28 cellular contexts compared by ENCODE assay signal in genomic region chrX:149312936-149313432, GRCh38.
DNase-seq lines count a peak whose midpoint lies in the region; ATAC-seq and TF ChIP-seq lines count a peak whose summit lies in the region.
"Had no signal": no experiment of that assay in that cellular context is flagged by ENCODE, and none has a peak within 500 bp of the region (broad histone marks: within the 10 kb centered on the region; RNA-seq: fewer than 3 reads in every experiment).

No MANE protein-coding gene starts in this region.

- peaks cover 24% of the 10 kb centered on the region for H3K4me1 Mint-ChIP-seq in chondrocyte (ENCODE audit: low read depth)
- H3K4me1 Mint-ChIP-seq in stimulated activated naive B cell treated with anti-CD40 and anti-IgM and Interleukin-4, amounts not matched to agents 10 μg/mL and 1 μg/mL and 100 μg/mL, for 72 hours, result no peaks in the 10 kb centered on the region
- H3K4me1 Mint-ChIP-seq: activated naive CD8-positive, alpha-beta T cell treated with anti-CD3 and anti-CD28 coated beads, Interleukin-2, amount 10 ng/mL, durations not matched to agents 7 days and 5 days; immature natural killer cell; memory B cell; naive B cell had no signal

- H3K27ac Mint-ChIP-seq in chondrocyte (ENCODE audit: unreplicated experiment), result peak overlapping the region; percentile 93
- no peak overlapping the region for H3K27ac Mint-ChIP-seq in stimulated activated naive B cell treated with anti-CD40 and anti-IgM and Interleukin-4, amounts not matched to agents 10 μg/mL and 1 μg/mL and 100 μg/mL, for 72 hours
- H3K27ac Mint-ChIP-seq: activated CD8-positive, alpha-beta T cell treated with anti-CD3 and anti-CD28 coated beads, Interleukin-2, amount 10 ng/mL, durations not matched to agents 7 days and 5 days; activated naive CD8-positive, alpha-beta T cell treated with anti-CD3 and anti-CD28 coated beads, Interleukin-2, amount 10 ng/mL, durations not matched to agents 7 days and 5 days; immature natural killer cell; memory B cell; naive B cell had no signal

- no peak for ATAC-seq in stimulated activated naive B cell treated with anti-CD40 and anti-IgM and Interleukin-4, amounts not matched to agents 10 μg/mL and 1 μg/mL and 100 μg/mL, for 72 hours (replicated peaks)
- ATAC-seq: activated CD8-positive, alpha-beta T cell treated with anti-CD3 and anti-CD28 coated beads, Interleukin-2, amount 10 ng/mL, durations not matched to agents 7 days and 5 days; gastrocnemius medialis had no signal

- no peaks in the 10 kb centered on the region for H3K36me3 Mint-ChIP-seq in chondrocyte (ENCODE audit: low read depth)
- H3K36me3 Mint-ChIP-seq in stimulated activated naive B cell treated with anti-CD40 and anti-IgM and Interleukin-4, amounts not matched to agents 10 μg/mL and 1 μg/mL and 100 μg/mL, for 72 hours, result no peaks in the 10 kb centered on the region
- H3K36me3 Mint-ChIP-seq: activated naive CD8-positive, alpha-beta T cell treated with anti-CD3 and anti-CD28 coated beads, Interleukin-2, amount 10 ng/mL, durations not matched to agents 7 days and 5 days; immature natural killer cell; memory B cell had no signal

- TF ChIP-seq CTCF in AG10803 (conservative IDR thresholded peaks at IDR 0.05; ENCODE audit: low read length) (no peak), chondrocyte (IDR thresholded peaks at IDR 0.05) (no peak)

- H3K27me3 Mint-ChIP-seq in chondrocyte (ENCODE audit: low read depth), result no peaks in the 10 kb centered on the region
- H3K27me3 Mint-ChIP-seq in stimulated activated naive B cell treated with anti-CD40 and anti-IgM and Interleukin-4, amounts not matched to agents 10 μg/mL and 1 μg/mL and 100 μg/mL, for 72 hours, result no peaks in the 10 kb centered on the region
- H3K27me3 Mint-ChIP-seq: memory B cell, naive B cell had no signal

- H3K4me3 Mint-ChIP-seq in chondrocyte (ENCODE audit: unreplicated experiment), result no peak overlapping the region
- no peak overlapping the region for H3K4me3 Mint-ChIP-seq in stimulated activated naive B cell treated with anti-CD40 and anti-IgM and Interleukin-4, amounts not matched to agents 10 μg/mL and 1 μg/mL and 100 μg/mL, for 72 hours
- H3K4me3 Mint-ChIP-seq: activated CD8-positive, alpha-beta T cell treated with anti-CD3 and anti-CD28 coated beads, Interleukin-2, amount 10 ng/mL, durations not matched to agents 7 days and 5 days; activated naive CD8-positive, alpha-beta T cell treated with anti-CD3 and anti-CD28 coated beads, Interleukin-2, amount 10 ng/mL, durations not matched to agents 7 days and 5 days; immature natural killer cell; memory B cell; naive B cell had no signal

- H3K4me3 ChIP-seq in AG10803 (ENCODE audit: low read length), result no peak overlapping the region
- H3K4me3 ChIP-seq: BLaER1, gastrocnemius medialis, hepatocyte, prostate gland, sigmoid colon, stomach, thyroid gland had no signal

- peak; percentile 34 for DNase-seq in AG10803 (ENCODE audit: low read depth)
- peak; percentile 63 to 88 for DNase-seq in NCI-H524 (lab: John Stamatoyannopoulos, UW)
- no peak for DNase-seq in chondrocyte (ENCODE audit: low spot score)
- DNase-seq in myocyte (ENCODE audit: low read depth), result peak; percentile 48
- DNase-seq in NCI-H510A treated with DMSO at 0.1 percent for 48 hours (lab: John Stamatoyannopoulos, UW), result no peak
- no peak for DNase-seq in cardiac septum (ENCODE audit: low spot score)
- DNase-seq in stimulated activated naive B cell treated with anti-CD40 and anti-IgM and Interleukin-4, amounts not matched to agents 10 μg/mL and 1 μg/mL and 100 μg/mL, for 72 hours, result no peak
- DNase-seq in stimulated activated naive CD4-positive, alpha-beta T cell (lab: John Stamatoyannopoulos, UW), result no peak
- DNase-seq: activated CD4-positive, alpha-beta T cell treated with anti-CD3 and anti-CD28 coated beads for 1 hour; activated CD8-positive, alpha-beta T cell treated with anti-CD3 and anti-CD28 coated beads, Interleukin-2, amount 10 ng/mL, durations not matched to agents 7 days and 5 days; activated naive CD8-positive, alpha-beta T cell treated with anti-CD3 and anti-CD28 coated beads, Interleukin-2, amount 10 ng/mL, durations not matched to agents 7 days and 5 days; effector memory CD4-positive, alpha-beta T cell; gastrocnemius medialis; immature natural killer cell; IMR-90; naive B cell; NCI-H1092 treated with DMSO at 0.1 percent for 48 hours; NCI-H187 treated with DMSO at 0.1 percent for 48 hours; NCI-H748 treated with DMSO at 0.1 percent for 48 hours; sigmoid colon; stimulated activated CD4-positive, alpha-beta T cell treated with anti-CD3 and anti-CD28 coated beads, Interleukin-15, amount 100 ng/mL, for 24 hours; stomach; T-helper 1 cell; thyroid gland had no signal

- intact Hi-C loops in cardiac septum (cut with DNase I), result no loop called here

- H3K9me3 Mint-ChIP-seq in chondrocyte (ENCODE audit: low read depth), result peaks cover 32% of the 10 kb centered on the region
- H3K9me3 Mint-ChIP-seq in stimulated activated naive B cell treated with anti-CD40 and anti-IgM and Interleukin-4, amounts not matched to agents 10 μg/mL and 1 μg/mL and 100 μg/mL, for 72 hours, result no peaks in the 10 kb centered on the region
- H3K9me3 Mint-ChIP-seq: activated naive CD8-positive, alpha-beta T cell treated with anti-CD3 and anti-CD28 coated beads, Interleukin-2, amount 10 ng/mL, durations not matched to agents 7 days and 5 days; immature natural killer cell; memory B cell had no signal

Comparison
In these comparisons a context has a peak if more than half of its experiments do, and no peak if none do; other contexts are left out.
1. DNase-seq: peak in AG10803 (single experiment), NCI-H524 (2 of 2) and myocyte (single experiment); none in chondrocyte (single experiment), NCI-H510A treated with DMSO at 0.1 percent for 48 hours (single experiment), cardiac septum (single experiment), stimulated activated naive B cell treated with anti-CD40 and anti-IgM and Interleukin-4, amounts not matched to agents 10 μg/mL and 1 μg/mL and 100 μg/mL, for 72 hours (single experiment) and stimulated activated naive CD4-positive, alpha-beta T cell (0 of 6).